In the genomic region with DNA sequence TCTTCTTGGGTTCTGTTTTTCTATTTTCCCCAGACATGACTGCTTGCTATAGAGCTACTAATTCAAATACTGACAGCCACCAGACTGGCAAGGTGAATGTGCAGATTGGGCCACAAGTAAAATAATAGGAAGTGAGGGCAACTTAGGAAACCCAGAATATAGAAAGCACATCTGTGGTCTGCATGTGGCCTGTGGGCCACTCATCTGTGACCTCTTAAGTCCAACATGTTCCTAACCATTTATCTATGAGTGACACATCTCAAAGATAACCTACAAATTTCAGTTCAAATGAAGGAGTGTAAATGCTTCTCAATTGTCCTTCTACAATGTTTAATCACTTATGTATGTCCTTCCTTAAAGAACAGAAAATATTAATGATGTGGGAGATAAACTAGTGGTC, we compare ENCODE assay signal across 11 cellular contexts.
DNase-seq lines count a peak whose midpoint lies in the region; ATAC-seq and TF ChIP-seq lines count a peak whose summit lies in the region.
"Had no signal": no experiment of that assay in that cellular context is flagged by ENCODE, and none has a peak within 500 bp of the region (broad histone marks: within the 10 kb centered on the region; RNA-seq: fewer than 3 reads in every experiment).

No MANE protein-coding gene starts in this region.

- DNase-seq in GM12865 (ENCODE audit: low read depth) (peak; percentile 75), NOMO-1 (lab: John Stamatoyannopoulos, UW; ENCODE audit: unreplicated experiment in 2 of 2) (peak; percentile 21 to 46), upper lobe of left lung (no peak), AG08395 (ENCODE audit: low spot score) (no peak), A172 (ENCODE audit: low spot score) (no peak)
- no peak for DNase-seq in CD4-positive, alpha-beta memory T cell

- no peaks in the 10 kb centered on the region for H3K9me3 Mint-ChIP-seq in CD4-positive, alpha-beta memory T cell
- H3K9me3 Mint-ChIP-seq: CD4-positive, CD25-positive, alpha-beta regulatory T cell; nephron had no signal

- H3K27me3 ChIP-seq in upper lobe of left lung: no peaks in the 10 kb centered on the region
- no peaks in the 10 kb centered on the region for H3K27me3 ChIP-seq in CD4-positive, alpha-beta memory T cell (ENCODE audit: insufficient read depth, low read length)

- H3K4me1 ChIP-seq in upper lobe of left lung: no peaks in the 10 kb centered on the region
- no peaks in the 10 kb centered on the region for H3K4me1 ChIP-seq in CD4-positive, alpha-beta memory T cell (ENCODE audit: insufficient read depth, low read length)

- ATAC-seq in GM19438 (IDR thresholded peaks at IDR 0.05; ENCODE audit: low read depth, unreplicated experiment) (peak; percentile 82), HG02943 (IDR thresholded peaks at IDR 0.05; ENCODE audit: low read depth, unreplicated experiment) (peak; percentile 67), upper lobe of left lung (ENCODE audit: low FRiP score in 2 of 2) (no peak)
- ATAC-seq: Panc1 had no signal

- TF ChIP-seq CTCF in GM12865 (IDR thresholded peaks at IDR 0.05; ENCODE audit: insufficient read depth, low read depth, low read length, missing control alignments) (no peak), upper lobe of left lung (IDR thresholded peaks at IDR 0.05) (no peak)

- CTCF ChIA-PET in CD4-positive, alpha-beta memory T cell (lab: Charles Lee; ENCODE audit: partially characterized antibody): interaction anchor here (1.2 to 2.9 kb wide), 7 partner anchors 10 to 1247 kb away, joined by 3 to 26 read pairs (median 4); no protein-coding TSS in a partner anchor

- H3K4me1 Mint-ChIP-seq in CD4-positive, alpha-beta memory T cell: peaks cover 0 to 4% (median 2%) of the 10 kb centered on the region in 4 donors
- H3K4me1 Mint-ChIP-seq: nephron had no signal

- no peak for TF ChIP-seq POLR2A in upper lobe of left lung (IDR thresholded peaks at IDR 0.05)

- TF ChIP-seq EP300 in upper lobe of left lung (IDR thresholded peaks at IDR 0.05): no peak

- no peaks in the 10 kb centered on the region for H3K27me3 Mint-ChIP-seq in CD4-positive, alpha-beta memory T cell
- H3K27me3 Mint-ChIP-seq: CD4-positive, CD25-positive, alpha-beta regulatory T cell had no signal

- H3K4me3 Mint-ChIP-seq in CD4-positive, alpha-beta memory T cell: no peak overlapping the region
- H3K4me3 Mint-ChIP-seq: CD4-positive, CD25-positive, alpha-beta regulatory T cell; nephron had no signal

- POLR2A ChIA-PET in CD4-positive, alpha-beta memory T cell (lab: Charles Lee; ENCODE audit: partially characterized antibody): no interaction called here

- no peaks in the 10 kb centered on the region for H3K36me3 ChIP-seq in upper lobe of left lung
- H3K36me3 ChIP-seq in CD4-positive, alpha-beta memory T cell (ENCODE audit: insufficient read depth, low read length): no peaks in the 10 kb centered on the region

- no peaks in the 10 kb centered on the region for H3K9me3 ChIP-seq in upper lobe of left lung
- no peaks in the 10 kb centered on the region for H3K9me3 ChIP-seq in CD4-positive, alpha-beta memory T cell (ENCODE audit: control insufficient read depth in 1 of 2, low read length in 2 of 2)

- H3K27ac ChIP-seq in upper lobe of left lung: no peak overlapping the region
- no peak overlapping the region for H3K27ac ChIP-seq in CD4-positive, alpha-beta memory T cell (ENCODE audit: low read depth, low read length)

- H3K27ac Mint-ChIP-seq in CD4-positive, alpha-beta memory T cell: peak overlapping the region in 1 of 7 donors; percentile 53
- H3K27ac Mint-ChIP-seq: CD4-positive, CD25-positive, alpha-beta regulatory T cell; nephron had no signal

- H3K4me3 ChIP-seq in GM12865 (ENCODE audit: low read depth, low read length) (no peak overlapping the region), upper lobe of left lung (no peak overlapping the region)
- H3K4me3 ChIP-seq in CD4-positive, alpha-beta memory T cell (ENCODE audit: low read length in 2 of 2): no peak overlapping the region

- intact Hi-C loops in CD4-positive, alpha-beta memory T cell (cut with micrococcal nuclease): no loop called here

- no peaks in the 10 kb centered on the region for H3K36me3 Mint-ChIP-seq in CD4-positive, alpha-beta memory T cell
- H3K36me3 Mint-ChIP-seq: CD4-positive, CD25-positive, alpha-beta regulatory T cell had no signal

Comparison
In these comparisons a context has a peak if more than half of its experiments do, and no peak if none do; other contexts are left out.
1. DNase-seq: peak in GM12865 (single experiment) and NOMO-1 (2 of 2); none in upper lobe of left lung (0 of 2), AG08395 (single experiment), CD4-positive, alpha-beta memory T cell (0 of 5) and A172 (single experiment).
2. ATAC-seq: peak in GM19438 (single experiment) and HG02943 (single experiment); none in upper lobe of left lung (0 of 2).